29 cellular contexts compared by ENCODE assay signal in genomic region chr12:41904041-41904440, GRCh38.
"Had no signal": no experiment of that assay in that cellular context is flagged by ENCODE, and none has a peak within 500 bp of the region (broad histone marks: within the 10 kb centered on the region; RNA-seq: fewer than 3 reads in every experiment).

No MANE protein-coding gene starts in this region.

- H3K27me3 ChIP-seq: left lung, neural progenitor cell, ovary, right atrium auricular region, right lobe of liver, thyroid gland, transverse colon, upper lobe of left lung, vagina had no signal

- H2AFZ ChIP-seq: neural progenitor cell had no signal

- H3K36me3 ChIP-seq: left lung, lower lobe of right lung, neural progenitor cell, neutrophil, ovary, right atrium auricular region, right lobe of liver, thyroid gland, transverse colon, upper lobe of left lung, vagina had no signal

- ATAC-seq: left colon; left lung; lower lobe of right lung; naive thymus-derived CD8-positive, alpha-beta T cell; stimulated activated memory B cell treated with anti-CD40 and anti-IgM and Interleukin-4, amounts not matched to agents 10 μg/mL and 1 μg/mL and 100 μg/mL, for 72 hours; stimulated activated naive CD8-positive, alpha-beta T cell treated with anti-CD3 and anti-CD28 coated beads, Interleukin-15, amount 100 ng/mL, for 72 hours had no signal

- H3K9me3 ChIP-seq: left lung, lower lobe of right lung, neutrophil, ovary, right atrium auricular region, thyroid gland, transverse colon, upper lobe of left lung, vagina had no signal

- FAIRE-seq: islet of Langerhans, kidney had no signal

- H3K9ac ChIP-seq: neural progenitor cell had no signal

- H3K4me2 ChIP-seq: neural progenitor cell, smooth muscle cell had no signal

- H3K4me3 ChIP-seq: left lung, lower lobe of right lung, neural progenitor cell, ovary, right atrium auricular region, right lobe of liver, smooth muscle cell, thyroid gland, transverse colon, upper lobe of left lung, vagina had no signal

- H3K27ac ChIP-seq: left lung, lower lobe of right lung, neural progenitor cell, neutrophil, ovary, right atrium auricular region, right lobe of liver, thyroid gland, transverse colon, upper lobe of left lung, vagina had no signal

- H3K4me1 ChIP-seq: left lung, lower lobe of right lung, neural progenitor cell, right atrium auricular region, right lobe of liver, thyroid gland, transverse colon, upper lobe of left lung, vagina had no signal

- DNase-seq: hypothalamus; immature natural killer cell; kidney; left colon; left lung; lower lobe of right lung; mammary epithelial cell; mesenchymal stem cell; naive thymus-derived CD8-positive, alpha-beta T cell; occipital lobe; ovary; right lobe of liver; stimulated activated CD4-positive, alpha-beta T cell treated with anti-CD3 and anti-CD28 coated beads, Interleukin-1b, Interleukin-23, amount 100 ng/mL, for 48 hours; stimulated activated CD4-positive, alpha-beta T cell treated with anti-CD3 and anti-CD28 coated beads, Interleukin-2, amount 100 ng/mL, for 48 hours; stimulated activated CD4-positive, alpha-beta T cell treated with anti-CD3 and anti-CD28 coated beads, Interleukin-4, amount 100 ng/mL, for 4 hours; stimulated activated CD8-positive, alpha-beta memory T cell treated with anti-CD3 and anti-CD28 coated beads, Interleukin-4, amount 100 ng/mL, for 48 hours; stimulated activated naive CD4-positive, alpha-beta T cell treated with Interleukin-2 at 50 U/mL for 16 hours; stimulated activated naive CD8-positive, alpha-beta T cell treated with anti-CD3 and anti-CD28 coated beads, Interleukin-15, amount 100 ng/mL, for 72 hours; substantia nigra; thyroid gland; transverse colon; upper lobe of left lung had no signal
